22 cellular contexts compared by ENCODE assay signal in genomic region chr12:82866946-82867345, GRCh38.
"Had no signal": no experiment of that assay in that cellular context is flagged by ENCODE, and none has a peak within 500 bp of the region (broad histone marks: within the 10 kb centered on the region; RNA-seq: fewer than 3 reads in every experiment).

No MANE protein-coding gene starts in this region.

- H3K27me3 Mint-ChIP-seq: progenitor cell of endocrine pancreas; stimulated activated naive CD8-positive, alpha-beta T cell treated with anti-CD3 and anti-CD28 coated beads, Interleukin-15, amount 100 ng/mL, for 72 hours; T-helper 17 cell had no signal

- H3K27ac Mint-ChIP-seq: activated naive CD8-positive, alpha-beta T cell; nephron; progenitor cell of endocrine pancreas; stimulated activated effector memory CD8-positive, alpha-beta T cell treated with anti-CD3 and anti-CD28 coated beads, Interleukin-12 subunit alpha, Interleukin-12 subunit beta, amount 100 ng/mL, for 72 hours; stimulated activated naive CD8-positive, alpha-beta T cell treated with anti-CD3 and anti-CD28 coated beads, Interleukin-15, amount 100 ng/mL, for 72 hours; T-helper 17 cell had no signal

- H3K9me3 Mint-ChIP-seq: nephron; stimulated activated effector memory CD8-positive, alpha-beta T cell treated with anti-CD3 and anti-CD28 coated beads, Interleukin-12 subunit alpha, Interleukin-12 subunit beta, amount 100 ng/mL, for 72 hours had no signal

- DNase-seq: activated CD4-positive, alpha-beta T cell treated with anti-CD3 and anti-CD28 coated beads for 48 hours; activated CD4-positive, alpha-beta T cell treated with anti-CD3 and anti-CD28 coated beads, Interleukin-2, amount 50 U/mL, for 48 hours; activated CD8-positive, alpha-beta memory T cell treated with anti-CD3 and anti-CD28 coated beads for 24 hours; activated effector memory CD4-positive, alpha-beta T cell treated with Interleukin-2 at 50 U/mL for 16 hours; activated naive CD4-positive, alpha-beta T cell treated with Interleukin-2 at 50 U/mL for 16 hours; anterior cingulate cortex; foreskin keratinocyte; left ventricle myocardium inferior; right lobe of liver; stimulated activated CD4-positive, alpha-beta T cell treated with anti-CD3 and anti-CD28 coated beads, Interleukin-4, amount 100 ng/mL, for 24 hours; stimulated activated naive CD8-positive, alpha-beta T cell treated with anti-CD3 and anti-CD28 coated beads, Interleukin-15, amount 100 ng/mL, for 72 hours; T-helper 17 cell; T1000; thyroid gland; WERI-Rb-1 had no signal

- H3K27me3 ChIP-seq: esophagus muscularis mucosa, foreskin keratinocyte, neutrophil, right lobe of liver, thyroid gland had no signal

- ATAC-seq: activated CD4-positive, CD25-positive, alpha-beta regulatory T cell treated with anti-CD3 and anti-CD28 coated beads, Interleukin-2, amount 50 U/mL, for 24 hours; foreskin keratinocyte; right lobe of liver; stimulated activated effector memory CD8-positive, alpha-beta T cell treated with anti-CD3 and anti-CD28 coated beads, Interleukin-12 subunit alpha, Interleukin-12 subunit beta, amount 100 ng/mL, for 72 hours; stimulated activated naive CD8-positive, alpha-beta T cell treated with anti-CD3 and anti-CD28 coated beads, Interleukin-15, amount 100 ng/mL, for 72 hours; T-helper 17 cell had no signal

- H3K36me3 ChIP-seq: esophagus muscularis mucosa, left ventricle myocardium inferior, neutrophil, right lobe of liver, thyroid gland, WERI-Rb-1 had no signal

- H3K4me1 ChIP-seq: foreskin keratinocyte, left ventricle myocardium inferior, right lobe of liver had no signal

- H3K4me3 Mint-ChIP-seq: activated naive CD8-positive, alpha-beta T cell; nephron; stimulated activated effector memory CD8-positive, alpha-beta T cell treated with anti-CD3 and anti-CD28 coated beads, Interleukin-12 subunit alpha, Interleukin-12 subunit beta, amount 100 ng/mL, for 72 hours; stimulated activated naive CD8-positive, alpha-beta T cell treated with anti-CD3 and anti-CD28 coated beads, Interleukin-15, amount 100 ng/mL, for 72 hours; T-helper 17 cell had no signal

- H3K36me3 Mint-ChIP-seq: stimulated activated effector memory CD8-positive, alpha-beta T cell treated with anti-CD3 and anti-CD28 coated beads, Interleukin-12 subunit alpha, Interleukin-12 subunit beta, amount 100 ng/mL, for 72 hours had no signal

- H3K4me1 Mint-ChIP-seq: stimulated activated naive CD8-positive, alpha-beta T cell treated with anti-CD3 and anti-CD28 coated beads, Interleukin-15, amount 100 ng/mL, for 72 hours had no signal

- H3K27ac ChIP-seq: esophagus muscularis mucosa, foreskin keratinocyte, left ventricle myocardium inferior, neutrophil, right lobe of liver, thyroid gland, WERI-Rb-1 had no signal

- H3K9me3 ChIP-seq: esophagus muscularis mucosa, left ventricle myocardium inferior, neutrophil, right lobe of liver, thyroid gland had no signal

- H3K4me3 ChIP-seq: esophagus muscularis mucosa, left ventricle myocardium inferior, right lobe of liver, thyroid gland had no signal
